In genomic region chr20:12207875-12208274, GRCh38 we compare ENCODE assay signal across 8 cellular contexts.
DNase-seq lines count a peak whose midpoint lies in the region; ATAC-seq and TF ChIP-seq lines count a peak whose summit lies in the region.

No MANE protein-coding gene starts in this region.

- intact Hi-C loops in Caco-2 (cut with micrococcal nuclease; ENCODE audit: unreplicated experiment), result loop anchor here (1.0 to 2.0 kb wide), 2 partner anchors 195 to 532 kb away; no protein-coding TSS in a partner anchor

- CTCF ChIA-PET in Caco-2 (lab: Charles Lee), result interaction anchor here (0.6 to 1.0 kb wide), 3 partner anchors 196 to 532 kb away, joined by 3 to 10 read pairs (median 3); no protein-coding TSS in a partner anchor
- CTCF ChIA-PET in WTC11 (lab: Charles Lee), result interaction anchor here (0.6 to 2.2 kb wide), 6 partner anchors 8 to 196 kb away, joined by 3 to 18 read pairs (median 5); no protein-coding TSS in a partner anchor

- ATAC-seq in HG02623 (IDR thresholded peaks at IDR 0.05; ENCODE audit: unreplicated experiment) (peak; percentile 55), WTC11 (peak; percentile 100), HG02571 (IDR thresholded peaks at IDR 0.05; ENCODE audit: unreplicated experiment) (no peak), GM18873 (IDR thresholded peaks at IDR 0.05; ENCODE audit: low FRiP score, unreplicated experiment) (no peak)

- H3K27ac Mint-ChIP-seq in Caco-2 (ENCODE audit: unreplicated experiment), result no peak overlapping the region
- H3K27ac Mint-ChIP-seq in WTC11, result no peak overlapping the region

- no peaks in the 10 kb centered on the region for H3K4me1 ChIP-seq in Caco-2

- H3K4me3 ChIP-seq in Caco-2 (ENCODE audit: low read depth, low read length), result no peak overlapping the region

- H3K9me3 Mint-ChIP-seq in Caco-2 (ENCODE audit: unreplicated experiment) (no peaks in the 10 kb centered on the region), WTC11 (peaks cover 14% of the 10 kb centered on the region)

- TF ChIP-seq CTCF in Caco-2 (IDR thresholded peaks at IDR 0.05; ENCODE audit: insufficient read depth in 1 of 2, low read depth in 1 of 2, low read length in 1 of 2, severe bottlenecking in 1 of 2, unreplicated experiment in 1 of 2) (peak; percentile 77 to 78), WTC11 (IDR thresholded peaks at IDR 0.05) (peak; percentile 78)

- H3K36me3 Mint-ChIP-seq in Caco-2 (ENCODE audit: insufficient read depth, unreplicated experiment) (no peaks in the 10 kb centered on the region), WTC11 (no peaks in the 10 kb centered on the region)

- no peaks in the 10 kb centered on the region for H3K9me3 ChIP-seq in Caco-2

- DNase-seq in Caco-2 (peak; percentile 46 to 70), WTC11 (ENCODE audit: low spot score) (peak; percentile 56), left kidney (ENCODE audit: low read depth, low spot score) (peak; percentile 43), NCI-H510A treated with DMSO at 0.1 percent for 48 hours (lab: John Stamatoyannopoulos, UW) (no peak)
- DNase-seq in central memory CD4-positive, alpha-beta T cell, result no peak

- H3K4me1 Mint-ChIP-seq in Caco-2 (ENCODE audit: low read depth, unreplicated experiment) (no peaks in the 10 kb centered on the region), WTC11 (no peaks in the 10 kb centered on the region)

- no TSS peak for BruUV-seq in Caco-2 (replicated peaks; lab: Mats Ljungman, UMichigan)

- no peaks in the 10 kb centered on the region; the same call in 1 of the 2 replicates for H3K27me3 ChIP-seq in Caco-2 (replicated peaks; ENCODE audit: control insufficient read depth, insufficient read depth, low read length)

- H3K27me3 Mint-ChIP-seq in Caco-2 (ENCODE audit: insufficient read depth, unreplicated experiment) (peaks cover 14% of the 10 kb centered on the region), WTC11 (ENCODE audit: low read depth) (no peaks in the 10 kb centered on the region; the same call in 1 of the 2 replicates)

- no peak overlapping the region for H3K4me3 Mint-ChIP-seq in Caco-2 (ENCODE audit: unreplicated experiment)
- no peak overlapping the region for H3K4me3 Mint-ChIP-seq in WTC11

- POLR2A ChIA-PET in Caco-2 (lab: Charles Lee), result no interaction called here
- POLR2A ChIA-PET in WTC11 (lab: Charles Lee), result no interaction called here

- no peaks in the 10 kb centered on the region for H3K36me3 ChIP-seq in Caco-2 (ENCODE audit: control insufficient read depth, insufficient read depth, low read length)

TF ChIP-seq in WTC11, 78 proteins besides CTCF, POLR2A, EP300 and RAD21 (continues in another document):
- TF ChIP-seq, protein P1, sequence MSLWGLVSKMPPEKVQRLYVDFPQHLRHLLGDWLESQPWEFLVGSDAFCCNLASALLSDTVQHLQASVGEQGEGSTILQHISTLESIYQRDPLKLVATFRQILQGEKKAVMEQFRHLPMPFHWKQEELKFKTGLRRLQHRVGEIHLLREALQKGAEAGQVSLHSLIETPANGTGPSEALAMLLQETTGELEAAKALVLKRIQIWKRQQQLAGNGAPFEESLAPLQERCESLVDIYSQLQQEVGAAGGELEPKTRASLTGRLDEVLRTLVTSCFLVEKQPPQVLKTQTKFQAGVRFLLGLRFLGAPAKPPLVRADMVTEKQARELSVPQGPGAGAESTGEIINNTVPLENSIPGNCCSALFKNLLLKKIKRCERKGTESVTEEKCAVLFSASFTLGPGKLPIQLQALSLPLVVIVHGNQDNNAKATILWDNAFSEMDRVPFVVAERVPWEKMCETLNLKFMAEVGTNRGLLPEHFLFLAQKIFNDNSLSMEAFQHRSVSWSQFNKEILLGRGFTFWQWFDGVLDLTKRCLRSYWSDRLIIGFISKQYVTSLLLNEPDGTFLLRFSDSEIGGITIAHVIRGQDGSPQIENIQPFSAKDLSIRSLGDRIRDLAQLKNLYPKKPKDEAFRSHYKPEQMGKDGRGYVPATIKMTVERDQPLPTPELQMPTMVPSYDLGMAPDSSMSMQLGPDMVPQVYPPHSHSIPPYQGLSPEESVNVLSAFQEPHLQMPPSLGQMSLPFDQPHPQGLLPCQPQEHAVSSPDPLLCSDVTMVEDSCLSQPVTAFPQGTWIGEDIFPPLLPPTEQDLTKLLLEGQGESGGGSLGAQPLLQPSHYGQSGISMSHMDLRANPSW (CRISPR knock-in tag; conservative IDR thresholded peaks at IDR 0.05; ENCODE audit: low read depth), result no peak
- TF ChIP-seq ZBTB43 (CRISPR knock-in tag; IDR thresholded peaks at IDR 0.05) (no peak), ATF3 (CRISPR knock-in tag; conservative IDR thresholded peaks at IDR 0.05) (no peak), NFE2L1 (CRISPR knock-in tag; IDR thresholded peaks at IDR 0.05) (no peak), TEAD1 (CRISPR knock-in tag; IDR thresholded peaks at IDR 0.05) (no peak), ZNF425 (CRISPR knock-in tag; conservative IDR thresholded peaks at IDR 0.05) (no peak), MXD4 (CRISPR knock-in tag; IDR thresholded peaks at IDR 0.05; ENCODE audit: borderline replicate concordance) (no peak)
- TF ChIP-seq, protein P2, sequence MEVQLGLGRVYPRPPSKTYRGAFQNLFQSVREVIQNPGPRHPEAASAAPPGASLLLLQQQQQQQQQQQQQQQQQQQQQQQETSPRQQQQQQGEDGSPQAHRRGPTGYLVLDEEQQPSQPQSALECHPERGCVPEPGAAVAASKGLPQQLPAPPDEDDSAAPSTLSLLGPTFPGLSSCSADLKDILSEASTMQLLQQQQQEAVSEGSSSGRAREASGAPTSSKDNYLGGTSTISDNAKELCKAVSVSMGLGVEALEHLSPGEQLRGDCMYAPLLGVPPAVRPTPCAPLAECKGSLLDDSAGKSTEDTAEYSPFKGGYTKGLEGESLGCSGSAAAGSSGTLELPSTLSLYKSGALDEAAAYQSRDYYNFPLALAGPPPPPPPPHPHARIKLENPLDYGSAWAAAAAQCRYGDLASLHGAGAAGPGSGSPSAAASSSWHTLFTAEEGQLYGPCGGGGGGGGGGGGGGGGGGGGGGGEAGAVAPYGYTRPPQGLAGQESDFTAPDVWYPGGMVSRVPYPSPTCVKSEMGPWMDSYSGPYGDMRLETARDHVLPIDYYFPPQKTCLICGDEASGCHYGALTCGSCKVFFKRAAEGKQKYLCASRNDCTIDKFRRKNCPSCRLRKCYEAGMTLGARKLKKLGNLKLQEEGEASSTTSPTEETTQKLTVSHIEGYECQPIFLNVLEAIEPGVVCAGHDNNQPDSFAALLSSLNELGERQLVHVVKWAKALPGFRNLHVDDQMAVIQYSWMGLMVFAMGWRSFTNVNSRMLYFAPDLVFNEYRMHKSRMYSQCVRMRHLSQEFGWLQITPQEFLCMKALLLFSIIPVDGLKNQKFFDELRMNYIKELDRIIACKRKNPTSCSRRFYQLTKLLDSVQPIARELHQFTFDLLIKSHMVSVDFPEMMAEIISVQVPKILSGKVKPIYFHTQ (CRISPR knock-in tag; IDR thresholded peaks at IDR 0.05), result no peak

Comparison
In these comparisons a context has a peak if more than half of its experiments do, and no peak if none do; other contexts are left out.
1. DNase-seq: peak in Caco-2 (2 of 2), WTC11 (single experiment) and left kidney (single experiment); none in central memory CD4-positive, alpha-beta T cell (single experiment) and NCI-H510A treated with DMSO at 0.1 percent for 48 hours (single experiment).
2. ATAC-seq: peak in HG02623 (single experiment) and WTC11 (single experiment); none in HG02571 (single experiment) and GM18873 (single experiment).